Comparison of ENCODE assay signal across 9 cellular contexts in the genomic region with DNA sequence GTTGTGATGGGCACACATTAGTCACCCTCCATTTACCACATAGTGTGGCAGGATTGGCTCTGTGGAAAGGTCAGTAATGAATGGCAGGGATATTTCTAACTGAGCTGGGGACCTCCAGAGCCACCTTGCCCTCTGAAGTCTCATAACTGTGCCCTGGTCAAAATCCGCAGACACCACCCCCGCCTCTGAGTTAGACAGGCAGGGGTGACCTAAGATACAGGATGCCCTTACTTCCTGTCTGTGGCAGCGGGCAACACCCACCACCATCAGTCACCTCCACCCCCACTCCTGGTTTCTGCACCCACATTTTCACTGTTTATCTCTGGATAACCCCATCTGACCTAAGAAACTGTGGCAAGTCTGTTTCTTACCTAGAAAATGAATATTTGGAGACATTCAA.
DNase-seq lines count a peak whose midpoint lies in the region; ATAC-seq lines count a peak whose summit lies in the region.
"Had no signal": no experiment of that assay in that cellular context is flagged by ENCODE, and none has a peak within 500 bp of the region (broad histone marks: within the 10 kb centered on the region; RNA-seq: fewer than 3 reads in every experiment).

No MANE protein-coding gene starts in this region.

- DNase-seq in activated CD8-positive, alpha-beta memory T cell treated with anti-CD3 and anti-CD28 coated beads, Interleukin-2, amount 50 U/mL, for 48 hours = peak; percentile 78
- peak; percentile 71 for DNase-seq in stimulated activated CD4-positive, alpha-beta T cell treated with anti-CD3 and anti-CD28 coated beads, Interleukin-1b, Interleukin-23, amount 100 ng/mL, for 48 hours
- DNase-seq in NCI-H1436 (lab: John Stamatoyannopoulos, UW) (no peak), cerebellar cortex (ENCODE audit: low spot score) (no peak), glomerular visceral epithelial cell (ENCODE audit: extremely low spot score) (no peak)
- DNase-seq: kidney glomerular epithelial cell had no signal

- ATAC-seq in GM18907 (IDR thresholded peaks at IDR 0.05; ENCODE audit: unreplicated experiment) = peak; percentile 69
- ATAC-seq in HG03460 (IDR thresholded peaks at IDR 0.05; ENCODE audit: unreplicated experiment) = peak; percentile 52
- ATAC-seq in HG02852 (IDR thresholded peaks at IDR 0.05; ENCODE audit: unreplicated experiment) = no peak

Comparison
In these comparisons a context has a peak if more than half of its experiments do, and no peak if none do; other contexts are left out.
1. DNase-seq: peak in activated CD8-positive, alpha-beta memory T cell treated with anti-CD3 and anti-CD28 coated beads, Interleukin-2, amount 50 U/mL, for 48 hours (single experiment) and stimulated activated CD4-positive, alpha-beta T cell treated with anti-CD3 and anti-CD28 coated beads, Interleukin-1b, Interleukin-23, amount 100 ng/mL, for 48 hours (single experiment); none in NCI-H1436 (single experiment), cerebellar cortex (single experiment) and glomerular visceral epithelial cell (single experiment).